26 cellular contexts compared by ENCODE assay signal in the genomic region with DNA sequence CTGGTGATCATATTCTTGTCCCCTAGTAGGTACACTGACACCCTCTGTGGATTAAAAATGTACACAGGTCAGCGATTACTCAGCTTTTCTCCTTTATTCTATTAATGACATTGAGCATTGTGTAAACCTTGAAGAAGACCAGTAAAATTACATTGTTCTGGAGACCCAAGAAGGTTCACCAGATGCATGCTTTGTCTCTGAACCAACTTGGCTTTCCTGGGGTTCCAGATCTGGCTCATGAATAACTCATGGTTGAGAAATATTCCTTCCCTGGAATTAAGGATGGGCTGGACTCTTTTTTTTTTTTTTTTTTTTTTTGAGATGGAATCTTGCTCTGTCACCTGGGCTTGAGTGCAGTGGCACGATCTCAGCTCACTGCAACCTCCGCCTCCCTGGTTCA. TPM values are rescaled to one million over a fixed set of nuclear protein-coding genes. Genes with fewer than 3 reads are reported as not detected.
DNase-seq lines count a peak whose midpoint lies in the region; ATAC-seq and TF ChIP-seq lines count a peak whose summit lies in the region.
"Had no signal": no experiment of that assay in that cellular context is flagged by ENCODE, and none has a peak within 500 bp of the region (broad histone marks: within the 10 kb centered on the region; RNA-seq: fewer than 3 reads in every experiment).

No MANE protein-coding gene starts in this region.

- peaks cover 90% of the 10 kb centered on the region for H3K4me1 ChIP-seq in CD4-positive, alpha-beta memory T cell (ENCODE audit: insufficient read depth, low read length)

- ATAC-seq in natural killer cell (no peak), GM21381 (IDR thresholded peaks at IDR 0.05; ENCODE audit: unreplicated experiment) (no peak)
- ATAC-seq: GM12878 had no signal

- no peaks in the 10 kb centered on the region for H3K27me3 Mint-ChIP-seq in activated T-cell treated with anti-CD3 and anti-CD28 coated beads, Interleukin-2, amount 50 U/mL, for 24 hours
- no peaks in the 10 kb centered on the region for H3K27me3 Mint-ChIP-seq in CD4-positive, alpha-beta memory T cell
- H3K27me3 Mint-ChIP-seq in activated naive CD8-positive, alpha-beta T cell: no peaks in the 10 kb centered on the region
- H3K27me3 Mint-ChIP-seq in natural killer cell (ENCODE audit: low read depth in 2 of 2): no peaks in the 10 kb centered on the region
- H3K27me3 Mint-ChIP-seq: activated CD4-positive, alpha-beta T cell treated with anti-CD3 and anti-CD28 coated beads, Interleukin-2, amount 10 ng/mL, durations not matched to agents 24 days and 14 days; progenitor cell of endocrine pancreas; type B pancreatic cell had no signal

- POLR2A ChIA-PET in CD4-positive, alpha-beta memory T cell (lab: Charles Lee; ENCODE audit: partially characterized antibody): interaction anchor here (1.0 to 3.6 kb wide), 5 partner anchors 10 to 204 kb away, joined by 3 to 39 read pairs (median 5); a partner anchor contains a TSS

- H3K4me3 Mint-ChIP-seq in activated T-cell treated with anti-CD3 and anti-CD28 coated beads, Interleukin-2, amount 50 U/mL, for 24 hours: peak overlapping the region; percentile 20
- H3K4me3 Mint-ChIP-seq in CD4-positive, alpha-beta memory T cell: peak overlapping the region in 7 of 8 donors; percentile 1 to 72 (median 34)
- peak overlapping the region; percentile 46 for H3K4me3 Mint-ChIP-seq in activated naive CD8-positive, alpha-beta T cell
- peak overlapping the region; percentile 22 for H3K4me3 Mint-ChIP-seq in natural killer cell
- H3K4me3 Mint-ChIP-seq: activated CD4-positive, alpha-beta T cell treated with anti-CD3 and anti-CD28 coated beads, Interleukin-2, amount 10 ng/mL, durations not matched to agents 24 days and 14 days; type B pancreatic cell had no signal

- no peak overlapping the region for H3K4me3 ChIP-seq in CD4-positive, alpha-beta memory T cell (ENCODE audit: low read length in 2 of 2)
- H3K4me3 ChIP-seq: ascending aorta, GM12878, sigmoid colon, SJSA1 had no signal

- H3K27ac ChIP-seq in CD4-positive, alpha-beta memory T cell (ENCODE audit: low read depth, low read length): no peak overlapping the region
- H3K27ac ChIP-seq: ascending aorta, sigmoid colon, SJSA1 had no signal

- no peak for TF ChIP-seq CTCF in natural killer cell (IDR thresholded peaks at IDR 0.05)

- peaks cover 89% of the 10 kb centered on the region for H3K4me1 Mint-ChIP-seq in activated T-cell treated with anti-CD3 and anti-CD28 coated beads, Interleukin-2, amount 50 U/mL, for 24 hours (ENCODE audit: low read depth)
- H3K4me1 Mint-ChIP-seq in CD4-positive, alpha-beta memory T cell: peaks cover 65 to 89% (median 79%) of the 10 kb centered on the region in 4 donors
- H3K4me1 Mint-ChIP-seq in activated naive CD8-positive, alpha-beta T cell (ENCODE audit: low read depth): peaks cover 92% of the 10 kb centered on the region
- H3K4me1 Mint-ChIP-seq in natural killer cell: peaks cover 75 to 82% of the 10 kb centered on the region in 2 donors

- intact Hi-C loops in CD4-positive, alpha-beta memory T cell (cut with micrococcal nuclease): no loop called here
- intact Hi-C loops in natural killer cell (cut with micrococcal nuclease): no loop called here

- no peaks in the 10 kb centered on the region for H3K9me3 ChIP-seq in CD4-positive, alpha-beta memory T cell (ENCODE audit: control insufficient read depth in 1 of 2, low read length in 2 of 2)
- H3K9me3 ChIP-seq: ascending aorta, sigmoid colon, SJSA1 had no signal

- no peak for DNase-seq in activated T-cell treated with anti-CD3 and anti-CD28 coated beads, Interleukin-2, amount 50 U/mL, for 24 hours
- DNase-seq in activated T-cell treated with anti-CD3 and anti-CD28 coated beads, Interleukin-2, amount 50 U/mL, for 48 hours: no peak
- no peak for DNase-seq in CD4-positive, alpha-beta memory T cell
- DNase-seq in natural killer cell: no peak
- DNase-seq in OCI-M2 (lab: John Stamatoyannopoulos, UW; ENCODE audit: unreplicated experiment): no peak
- no peak for DNase-seq in activated gamma-delta T cell treated with Interleukin-2 at 50 U/mL for 16 hours
- DNase-seq: activated CD4-positive, alpha-beta T cell treated with anti-CD3 and anti-CD28 coated beads, Interleukin-2, amount 10 ng/mL, durations not matched to agents 24 days and 14 days; activated CD8-positive, alpha-beta memory T cell treated with anti-CD3 and anti-CD28 coated beads, Interleukin-2, amount 50 U/mL, for 4 hours; activated gamma-delta T cell; Calu3; caudate nucleus; DND-41; H7; Kasumi-1; NCI-H1694 treated with DMSO at 0.1 percent for 48 hours; NCI-H526 treated with DMSO at 0.1 percent for 48 hours; sigmoid colon; stimulated activated CD4-positive, alpha-beta T cell treated with anti-CD3 and anti-CD28 coated beads, Interleukin-15, amount 100 ng/mL, for 24 hours; T-helper 2 cell had no signal

- peak overlapping the region; percentile 90 for H3K27ac Mint-ChIP-seq in activated T-cell treated with anti-CD3 and anti-CD28 coated beads, Interleukin-2, amount 50 U/mL, for 24 hours
- H3K27ac Mint-ChIP-seq in CD4-positive, alpha-beta memory T cell: peak overlapping the region in 5 of 7 donors; percentile 48 to 83 (median 75)
- peak overlapping the region; percentile 93 for H3K27ac Mint-ChIP-seq in activated naive CD8-positive, alpha-beta T cell
- H3K27ac Mint-ChIP-seq in natural killer cell: peak overlapping the region; percentile 71 to 83
- H3K27ac Mint-ChIP-seq: progenitor cell of endocrine pancreas, type B pancreatic cell had no signal

- no peaks in the 10 kb centered on the region for H3K9me3 Mint-ChIP-seq in activated T-cell treated with anti-CD3 and anti-CD28 coated beads, Interleukin-2, amount 50 U/mL, for 24 hours
- no peaks in the 10 kb centered on the region for H3K9me3 Mint-ChIP-seq in CD4-positive, alpha-beta memory T cell
- no peaks in the 10 kb centered on the region for H3K9me3 Mint-ChIP-seq in activated naive CD8-positive, alpha-beta T cell (ENCODE audit: low read depth)
- H3K9me3 Mint-ChIP-seq in natural killer cell: no peaks in the 10 kb centered on the region
- H3K9me3 Mint-ChIP-seq: activated CD4-positive, alpha-beta T cell treated with anti-CD3 and anti-CD28 coated beads, Interleukin-2, amount 10 ng/mL, durations not matched to agents 24 days and 14 days had no signal

- peaks cover 77% of the 10 kb centered on the region for H3K36me3 Mint-ChIP-seq in activated T-cell treated with anti-CD3 and anti-CD28 coated beads, Interleukin-2, amount 50 U/mL, for 24 hours (ENCODE audit: low read depth)
- peaks cover 43 to 72% of the 10 kb centered on the region in 2 donors for H3K36me3 Mint-ChIP-seq in CD4-positive, alpha-beta memory T cell
- H3K36me3 Mint-ChIP-seq in activated naive CD8-positive, alpha-beta T cell: peaks cover 25% of the 10 kb centered on the region
- peaks cover 16% of the 10 kb centered on the region for H3K36me3 Mint-ChIP-seq in natural killer cell

- H3K27me3 ChIP-seq in CD4-positive, alpha-beta memory T cell (ENCODE audit: insufficient read depth, low read length): no peaks in the 10 kb centered on the region
- H3K27me3 ChIP-seq: ascending aorta, sigmoid colon, SJSA1 had no signal

- CTCF ChIA-PET in CD4-positive, alpha-beta memory T cell (lab: Charles Lee; ENCODE audit: partially characterized antibody): interaction anchor here (0.8 to 3.7 kb wide), 9 partner anchors 8 to 443 kb away, joined by 3 to 17 read pairs (median 4); no protein-coding TSS in a partner anchor

- H3K36me3 ChIP-seq in CD4-positive, alpha-beta memory T cell (ENCODE audit: insufficient read depth, low read length): peaks cover 24% of the 10 kb centered on the region
- H3K36me3 ChIP-seq: sigmoid colon had no signal

RNA-seq across cellular contexts. Expression of a gene that starts 11.9 kb away (rescaled TPM):
- total RNA-seq in CD4-positive, alpha-beta memory T cell: 100 to 1,000 TPM; 335 to 364 TPM
- 100 to 1,000 TPM; 119 to 136 TPM for polyA plus RNA-seq in CD4-positive, alpha-beta memory T cell
- 100 to 1,000 TPM; 157 to 197 (median 158) TPM for total RNA-seq in natural killer cell
